30 cellular contexts compared by ENCODE assay signal in genomic region chr3:64806668-64807067, GRCh38.
"Had no signal": no experiment of that assay in that cellular context is flagged by ENCODE, and none has a peak within 500 bp of the region (broad histone marks: within the 10 kb centered on the region; RNA-seq: fewer than 3 reads in every experiment).

No MANE protein-coding gene starts in this region.

- H3K27me3 Mint-ChIP-seq: activated naive CD8-positive, alpha-beta T cell treated with anti-CD3 and anti-CD28 coated beads for 36 hours; natural killer cell treated with Interleukin-12 subunit alpha and Interleukin-12 subunit beta and Interleukin-15 and Interleukin-18, amount 100 ng/mL, for 72 hours; stimulated activated memory B cell treated with anti-CD40 and anti-IgM and Interleukin-4, amounts not matched to agents 10 μg/mL and 1 μg/mL and 100 μg/mL, for 72 hours; stimulated activated naive CD8-positive, alpha-beta T cell treated with anti-CD3 and anti-CD28 coated beads, Interleukin-15, amount 100 ng/mL, for 72 hours had no signal

- ATAC-seq: body of pancreas; gastroesophageal sphincter; lower lobe of right lung; natural killer cell treated with Interleukin-12 subunit alpha and Interleukin-12 subunit beta and Interleukin-15 and Interleukin-18, amount 100 ng/mL, for 72 hours; stimulated activated memory B cell treated with anti-CD40 and anti-IgM and Interleukin-4, amounts not matched to agents 10 μg/mL and 1 μg/mL and 100 μg/mL, for 72 hours; stimulated activated naive CD8-positive, alpha-beta T cell treated with anti-CD3 and anti-CD28 coated beads, Interleukin-15, amount 100 ng/mL, for 72 hours had no signal

- H3K36me3 Mint-ChIP-seq: activated naive CD8-positive, alpha-beta T cell treated with anti-CD3 and anti-CD28 coated beads for 36 hours; natural killer cell treated with Interleukin-12 subunit alpha and Interleukin-12 subunit beta and Interleukin-15 and Interleukin-18, amount 100 ng/mL, for 72 hours; stimulated activated memory B cell treated with anti-CD40 and anti-IgM and Interleukin-4, amounts not matched to agents 10 μg/mL and 1 μg/mL and 100 μg/mL, for 72 hours had no signal

- H3K4me1 Mint-ChIP-seq: activated naive CD8-positive, alpha-beta T cell treated with anti-CD3 and anti-CD28 coated beads for 36 hours; stimulated activated memory B cell treated with anti-CD40 and anti-IgM and Interleukin-4, amounts not matched to agents 10 μg/mL and 1 μg/mL and 100 μg/mL, for 72 hours; stimulated activated naive CD8-positive, alpha-beta T cell treated with anti-CD3 and anti-CD28 coated beads, Interleukin-15, amount 100 ng/mL, for 72 hours had no signal

- H3K4me3 Mint-ChIP-seq: activated naive CD4-positive, alpha-beta T cell treated with anti-CD3 and anti-CD28 coated beads for 36 hours; activated naive CD8-positive, alpha-beta T cell treated with anti-CD3 and anti-CD28 coated beads for 36 hours; activated T-helper 1 cell treated with anti-CD3 and anti-CD28 coated beads, Interleukin-12 subunit alpha, Interleukin-12 subunit beta, Interleukin-2, Interleukin-4 antibody, amounts not matched to agents 30 ng/mL and 10 ng/mL and 1 ng/mL, durations not matched to agents 14 hours and 24 hours and 36 hours; natural killer cell treated with Interleukin-12 subunit alpha and Interleukin-12 subunit beta and Interleukin-15 and Interleukin-18, amount 100 ng/mL, for 72 hours; stimulated activated memory B cell treated with anti-CD40 and anti-IgM and Interleukin-4, amounts not matched to agents 10 μg/mL and 1 μg/mL and 100 μg/mL, for 72 hours; stimulated activated naive CD8-positive, alpha-beta T cell treated with anti-CD3 and anti-CD28 coated beads, Interleukin-15, amount 100 ng/mL, for 72 hours; T-helper 1 cell treated with Interleukin-12 subunit alpha and Interleukin-12 subunit beta and Interleukin-4 antibody, amounts not matched to agents 30 μg/mL and 1 μg/mL, for 36 hours had no signal

- H3K27me3 ChIP-seq: adrenal gland, body of pancreas, dorsolateral prefrontal cortex, gastroesophageal sphincter, sigmoid colon, tibial artery had no signal

- H3K9me3 ChIP-seq: adrenal gland, body of pancreas, gastroesophageal sphincter, lower lobe of right lung, sigmoid colon, tibial artery had no signal

- H3K4me1 ChIP-seq: adrenal gland, body of pancreas, lower lobe of right lung had no signal

- H3K4me2 ChIP-seq: smooth muscle cell had no signal

- H3K4me3 ChIP-seq: adrenal gland, body of pancreas, coronary artery, dorsolateral prefrontal cortex, gastroesophageal sphincter, lower lobe of right lung, sigmoid colon, smooth muscle cell, tibial artery had no signal

- H3K27ac Mint-ChIP-seq: activated naive CD4-positive, alpha-beta T cell treated with anti-CD3 and anti-CD28 coated beads for 36 hours; activated naive CD8-positive, alpha-beta T cell treated with anti-CD3 and anti-CD28 coated beads for 36 hours; activated T-helper 1 cell treated with anti-CD3 and anti-CD28 coated beads, Interleukin-12 subunit alpha, Interleukin-12 subunit beta, Interleukin-2, Interleukin-4 antibody, amounts not matched to agents 30 ng/mL and 10 ng/mL and 1 ng/mL, durations not matched to agents 14 hours and 24 hours and 36 hours; natural killer cell treated with Interleukin-12 subunit alpha and Interleukin-12 subunit beta and Interleukin-15 and Interleukin-18, amount 100 ng/mL, for 72 hours; stimulated activated memory B cell treated with anti-CD40 and anti-IgM and Interleukin-4, amounts not matched to agents 10 μg/mL and 1 μg/mL and 100 μg/mL, for 72 hours; stimulated activated naive CD8-positive, alpha-beta T cell treated with anti-CD3 and anti-CD28 coated beads, Interleukin-15, amount 100 ng/mL, for 72 hours; T-helper 1 cell treated with Interleukin-12 subunit alpha and Interleukin-12 subunit beta and Interleukin-4 antibody, amounts not matched to agents 30 μg/mL and 1 μg/mL, for 36 hours had no signal

- H3K36me3 ChIP-seq: adrenal gland, lower lobe of right lung had no signal

- H3K9me3 Mint-ChIP-seq: activated naive CD8-positive, alpha-beta T cell treated with anti-CD3 and anti-CD28 coated beads for 36 hours; activated T-helper 1 cell treated with anti-CD3 and anti-CD28 coated beads, Interleukin-12 subunit alpha, Interleukin-12 subunit beta, Interleukin-2, Interleukin-4 antibody, amounts not matched to agents 30 ng/mL and 10 ng/mL and 1 ng/mL, durations not matched to agents 14 hours and 24 hours and 36 hours; T-helper 1 cell treated with Interleukin-12 subunit alpha and Interleukin-12 subunit beta and Interleukin-4 antibody, amounts not matched to agents 30 μg/mL and 1 μg/mL, for 36 hours had no signal

- H3K27ac ChIP-seq: adrenal gland, body of pancreas, coronary artery, lower lobe of right lung, sigmoid colon, tibial artery, VCaP had no signal

- FAIRE-seq: TTC549 had no signal

- DNase-seq: activated CD4-positive, alpha-beta T cell treated with anti-CD3 and anti-CD28 coated beads for 4 hours; activated CD4-positive, alpha-beta T cell treated with anti-CD3 and anti-CD28 coated beads, Interleukin-2, amount 50 U/mL, for 4 hours; activated effector memory CD4-positive, alpha-beta T cell treated with anti-CD3 and anti-CD28 coated beads, Interleukin-2, amount 50 U/mL, for 16 hours; activated naive CD4-positive, alpha-beta T cell treated with anti-CD3 and anti-CD28 coated beads for 36 hours; activated naive CD8-positive, alpha-beta T cell treated with anti-CD3 and anti-CD28 coated beads for 36 hours; adrenal gland; aorta; body of pancreas; dorsolateral prefrontal cortex; effector memory CD4-positive, alpha-beta T cell; head of caudate nucleus; hypothalamus; lower lobe of right lung; mesendoderm; sigmoid colon; stimulated activated CD4-positive, alpha-beta T cell treated with anti-CD3 and anti-CD28 coated beads, Interleukin-1b, Interleukin-23, amount 100 ng/mL, for 48 hours; stimulated activated CD4-positive, alpha-beta T cell treated with anti-CD3 and anti-CD28 coated beads, Interleukin-4, amount 100 ng/mL, for 4 hours; stimulated activated CD8-positive, alpha-beta memory T cell treated with anti-CD3 and anti-CD28 coated beads, Interleukin-4, amount 100 ng/mL, for 48 hours; stimulated activated naive CD8-positive, alpha-beta T cell treated with anti-CD3 and anti-CD28 coated beads, Interleukin-15, amount 100 ng/mL, for 72 hours; T-helper 9 cell; tibial artery had no signal
